In genomic region chr20:59102722-59103415, GRCh38 we compare ENCODE assay signal across 22 cellular contexts.
DNase-seq lines count a peak whose midpoint lies in the region; ATAC-seq and TF ChIP-seq lines count a peak whose summit lies in the region.
"Had no signal": no experiment of that assay in that cellular context is flagged by ENCODE, and none has a peak within 500 bp of the region (broad histone marks: within the 10 kb centered on the region; RNA-seq: fewer than 3 reads in every experiment).

No MANE protein-coding gene starts in this region.

- H3K4me1 ChIP-seq in adipocyte (ENCODE audit: control insufficient read depth, insufficient read depth, low read length): peaks cover 37% of the 10 kb centered on the region
- H3K4me1 ChIP-seq: esophagus muscularis mucosa, gastroesophageal sphincter had no signal

- no peak overlapping the region for H3K4me3 ChIP-seq in adipocyte (ENCODE audit: low read length)
- H3K4me3 ChIP-seq: esophagus muscularis mucosa, gastroesophageal sphincter, thoracic aorta had no signal

- DNase-seq in natural killer cell treated with Interleukin-12 subunit alpha and Interleukin-12 subunit beta and Interleukin-15 and Interleukin-18, amount 100 ng/mL, for 72 hours (ENCODE audit: low spot score): no peak
- DNase-seq in natural killer cell (no peak), MV-4-11 (lab: John Stamatoyannopoulos, UW) (peak; percentile 81), adipocyte (ENCODE audit: low read depth) (no peak), pons (ENCODE audit: low spot score) (no peak), NCI-H524 treated with DMSO at 0.1 percent for 48 hours (lab: John Stamatoyannopoulos, UW) (no peak)
- DNase-seq: activated CD4-positive, alpha-beta T cell treated with anti-CD3 and anti-CD28 coated beads, Interleukin-2, amount 50 U/mL, for 1 hour; COR-L47; effector memory CD4-positive, alpha-beta T cell; Karpas-422; mesendoderm; naive thymus-derived CD8-positive, alpha-beta T cell; NCI-H2107; NCI-H524; posterior cingulate gyrus had no signal

- peak overlapping the region; percentile 46 for H3K4me3 Mint-ChIP-seq in natural killer cell treated with Interleukin-12 subunit alpha and Interleukin-12 subunit beta and Interleukin-15 and Interleukin-18, amount 100 ng/mL, for 72 hours
- H3K4me3 Mint-ChIP-seq in natural killer cell: no peak overlapping the region
- H3K4me3 Mint-ChIP-seq: brain; naive thymus-derived CD8-positive, alpha-beta T cell; stimulated activated memory B cell treated with anti-CD40 and anti-IgM and Interleukin-4, amounts not matched to agents 10 μg/mL and 1 μg/mL and 100 μg/mL, for 72 hours had no signal

- peak overlapping the region; percentile 58 to 80 for H3K27ac Mint-ChIP-seq in natural killer cell treated with Interleukin-12 subunit alpha and Interleukin-12 subunit beta and Interleukin-15 and Interleukin-18, amount 100 ng/mL, for 72 hours
- no peak overlapping the region for H3K27ac Mint-ChIP-seq in natural killer cell
- H3K27ac Mint-ChIP-seq: brain; stimulated activated memory B cell treated with anti-CD40 and anti-IgM and Interleukin-4, amounts not matched to agents 10 μg/mL and 1 μg/mL and 100 μg/mL, for 72 hours had no signal

- peak; percentile 52 to 78 for ATAC-seq in natural killer cell treated with Interleukin-12 subunit alpha and Interleukin-12 subunit beta and Interleukin-15 and Interleukin-18, amount 100 ng/mL, for 72 hours
- ATAC-seq in natural killer cell (no peak), HG02973 (IDR thresholded peaks at IDR 0.05; ENCODE audit: unreplicated experiment) (no peak)
- ATAC-seq: gastroesophageal sphincter; Right ventricle myocardium inferior; stimulated activated memory B cell treated with anti-CD40 and anti-IgM and Interleukin-4, amounts not matched to agents 10 μg/mL and 1 μg/mL and 100 μg/mL, for 72 hours had no signal

- peaks cover 12 to 17% of the 10 kb centered on the region in 2 donors for H3K27me3 Mint-ChIP-seq in natural killer cell treated with Interleukin-12 subunit alpha and Interleukin-12 subunit beta and Interleukin-15 and Interleukin-18, amount 100 ng/mL, for 72 hours
- peaks cover 7 to 16% of the 10 kb centered on the region in 2 donors for H3K27me3 Mint-ChIP-seq in natural killer cell (ENCODE audit: low read depth in 2 of 2)

- peaks cover 14 to 17% of the 10 kb centered on the region in 2 donors for H3K4me1 Mint-ChIP-seq in natural killer cell treated with Interleukin-12 subunit alpha and Interleukin-12 subunit beta and Interleukin-15 and Interleukin-18, amount 100 ng/mL, for 72 hours (ENCODE audit: low read depth in 2 of 2)
- peaks cover 11% of the 10 kb centered on the region in 2 donors for H3K4me1 Mint-ChIP-seq in natural killer cell
- H3K4me1 Mint-ChIP-seq: brain had no signal

- peak overlapping the region; percentile 62 for H3K9ac ChIP-seq in adipocyte (ENCODE audit: low read length)

- no peaks in the 10 kb centered on the region for H3K9me3 Mint-ChIP-seq in natural killer cell treated with Interleukin-12 subunit alpha and Interleukin-12 subunit beta and Interleukin-15 and Interleukin-18, amount 100 ng/mL, for 72 hours
- H3K9me3 Mint-ChIP-seq in natural killer cell: no peaks in the 10 kb centered on the region
- H3K9me3 Mint-ChIP-seq: naive thymus-derived CD8-positive, alpha-beta T cell had no signal

- H3K36me3 ChIP-seq in adipocyte (ENCODE audit: control insufficient read depth, insufficient read depth, low read length, severe bottlenecking): no peaks in the 10 kb centered on the region
- H3K36me3 ChIP-seq: esophagus muscularis mucosa, gastroesophageal sphincter, thoracic aorta had no signal

- peaks cover 6% of the 10 kb centered on the region for H3K27me3 ChIP-seq in adipocyte (replicated peaks; ENCODE audit: control insufficient read depth, insufficient read depth, low read length)

- intact Hi-C loops in natural killer cell (cut with micrococcal nuclease): no loop called here

- peaks cover 11% of the 10 kb centered on the region for H3K9me3 ChIP-seq in adipocyte (ENCODE audit: control insufficient read depth, low read length)
- H3K9me3 ChIP-seq: esophagus muscularis mucosa, gastroesophageal sphincter, thoracic aorta had no signal

- no peaks in the 10 kb centered on the region for H3K36me3 Mint-ChIP-seq in natural killer cell treated with Interleukin-12 subunit alpha and Interleukin-12 subunit beta and Interleukin-15 and Interleukin-18, amount 100 ng/mL, for 72 hours
- no peaks in the 10 kb centered on the region for H3K36me3 Mint-ChIP-seq in natural killer cell
- H3K36me3 Mint-ChIP-seq: brain; naive thymus-derived CD8-positive, alpha-beta T cell; stimulated activated memory B cell treated with anti-CD40 and anti-IgM and Interleukin-4, amounts not matched to agents 10 μg/mL and 1 μg/mL and 100 μg/mL, for 72 hours had no signal

- TF ChIP-seq CTCF in natural killer cell (IDR thresholded peaks at IDR 0.05): no peak

Comparison
In these comparisons a context has a peak if more than half of its experiments do, and no peak if none do; other contexts are left out.
1. ATAC-seq: peak in natural killer cell treated with Interleukin-12 subunit alpha and Interleukin-12 subunit beta and Interleukin-15 and Interleukin-18, amount 100 ng/mL, for 72 hours (2 of 2); none in natural killer cell (0 of 3) and HG02973 (single experiment).
2. H3K27ac Mint-ChIP-seq: peak in natural killer cell treated with Interleukin-12 subunit alpha and Interleukin-12 subunit beta and Interleukin-15 and Interleukin-18, amount 100 ng/mL, for 72 hours (2 of 2); none in natural killer cell (0 of 2).